30 cellular contexts compared by ENCODE assay signal in the genomic region with DNA sequence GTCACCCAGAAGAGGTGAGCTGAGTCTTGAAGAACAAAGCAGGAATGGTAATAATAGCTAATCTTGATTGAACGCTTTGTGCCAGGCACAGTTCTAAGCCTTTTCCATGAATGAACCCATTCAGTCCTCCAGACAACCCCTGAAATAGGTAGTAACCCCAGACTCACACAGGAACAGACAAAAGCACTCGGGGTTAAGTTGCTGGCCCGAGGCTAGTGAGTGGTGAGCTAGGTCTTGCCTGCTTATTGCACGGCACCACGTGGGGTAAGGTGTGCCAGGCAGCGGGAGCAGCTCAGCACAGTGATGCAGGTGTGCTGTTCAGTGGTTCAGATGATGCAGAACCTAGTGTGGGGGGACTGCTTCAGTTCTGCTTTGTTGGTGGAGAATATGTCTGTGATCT.
A peak's percentile ranks its signal among the peaks of the same experiment; 100 is the strongest.
DNase-seq lines count a peak whose midpoint lies in the region; ATAC-seq and TF ChIP-seq lines count a peak whose summit lies in the region.
"Had no signal": no experiment of that assay in that cellular context is flagged by ENCODE, and none has a peak within 500 bp of the region (broad histone marks: within the 10 kb centered on the region; RNA-seq: fewer than 3 reads in every experiment).

No MANE protein-coding gene starts in this region.

- H3K9me3 Mint-ChIP-seq in CD4-positive, alpha-beta T cell = no peaks in the 10 kb centered on the region
- H3K9me3 Mint-ChIP-seq: activated naive CD4-positive, alpha-beta T cell treated with anti-CD3 and anti-CD28 coated beads, Interleukin-2, amount 50 U/mL, for 24 hours; activated T-helper 1 cell treated with anti-CD3 and anti-CD28 coated beads, Interleukin-12 subunit alpha, Interleukin-12 subunit beta, Interleukin-2, Interleukin-4 antibody, amounts not matched to agents 30 ng/mL and 10 ng/mL and 1 ng/mL, durations not matched to agents 14 hours and 24 hours and 36 hours; naive thymus-derived CD8-positive, alpha-beta T cell; T-helper 2 cell treated with Interferon-gamma antibody and Interleukin-4, amounts not matched to agents 5 μg/mL and 100 μg/mL, for 36 hours had no signal

- no peaks in the 10 kb centered on the region for H3K36me3 Mint-ChIP-seq in CD4-positive, alpha-beta T cell (ENCODE audit: low read depth)
- H3K36me3 Mint-ChIP-seq: activated naive CD4-positive, alpha-beta T cell treated with anti-CD3 and anti-CD28 coated beads, Interleukin-2, amount 50 U/mL, for 24 hours; naive thymus-derived CD8-positive, alpha-beta T cell had no signal

- POLR2A ChIA-PET in CD4-positive, alpha-beta T cell (lab: Charles Lee) = no interaction called here

- CTCF ChIA-PET in CD4-positive, alpha-beta T cell (lab: Charles Lee) = no interaction called here

- H3K27me3 Mint-ChIP-seq in CD4-positive, alpha-beta T cell = no peaks in the 10 kb centered on the region
- H3K27me3 Mint-ChIP-seq: activated naive CD4-positive, alpha-beta T cell treated with anti-CD3 and anti-CD28 coated beads, Interleukin-2, amount 50 U/mL, for 24 hours; naive thymus-derived CD8-positive, alpha-beta T cell had no signal

- H3K27me3 ChIP-seq in H7 (ENCODE audit: control insufficient read depth, insufficient read depth, low read length) = no peaks in the 10 kb centered on the region
- no peaks in the 10 kb centered on the region for H3K27me3 ChIP-seq in adipocyte (replicated peaks; ENCODE audit: control insufficient read depth, insufficient read depth, low read length)
- H3K27me3 ChIP-seq in subcutaneous abdominal adipose tissue (ENCODE audit: control insufficient read depth in 5 of 5, insufficient read depth in 4 of 5, low read length in 5 of 5) = no peaks in the 10 kb centered on the region
- no peaks in the 10 kb centered on the region for H3K27me3 ChIP-seq in CD4-positive, alpha-beta T cell (ENCODE audit: control insufficient read depth, insufficient read depth, low read length)
- no peaks in the 10 kb centered on the region for H3K27me3 ChIP-seq in foreskin keratinocyte
- H3K27me3 ChIP-seq: hepatocyte, left lung, vagina had no signal

- no peaks in the 10 kb centered on the region for H3K9me3 ChIP-seq in adipocyte (ENCODE audit: control insufficient read depth, low read length)
- H3K9me3 ChIP-seq in subcutaneous abdominal adipose tissue (ENCODE audit: control insufficient read depth in 5 of 5, low read length in 5 of 5) = no peaks in the 10 kb centered on the region
- H3K9me3 ChIP-seq in CD4-positive, alpha-beta T cell (ENCODE audit: control insufficient read depth, low read length) = no peaks in the 10 kb centered on the region
- H3K9me3 ChIP-seq: left lung, vagina had no signal

- no peak for TF ChIP-seq CTCF in CD4-positive, alpha-beta T cell (IDR thresholded peaks at IDR 0.05)
- no peak for TF ChIP-seq CTCF in foreskin keratinocyte (conservative IDR thresholded peaks at IDR 0.05)

- no peaks in the 10 kb centered on the region for H3K36me3 ChIP-seq in H7 (replicated peaks; ENCODE audit: control insufficient read depth, insufficient read depth, low read length)
- H3K36me3 ChIP-seq in adipocyte (ENCODE audit: control insufficient read depth, insufficient read depth, low read length, severe bottlenecking) = peaks cover 63% of the 10 kb centered on the region
- peaks cover 0 to 51% (median 24%) of the 10 kb centered on the region in 5 donors for H3K36me3 ChIP-seq in subcutaneous abdominal adipose tissue (ENCODE audit: control insufficient read depth in 5 of 5, insufficient read depth in 5 of 5, low read length in 5 of 5)
- H3K36me3 ChIP-seq: left lung, vagina, WERI-Rb-1 had no signal

- ATAC-seq in CD4-positive, alpha-beta T cell (ENCODE audit: poor library complexity) = no peak
- ATAC-seq in foreskin keratinocyte = no peak
- no peak for ATAC-seq in HG02973 (IDR thresholded peaks at IDR 0.05; ENCODE audit: unreplicated experiment)
- ATAC-seq: GM12878; left lung; naive thymus-derived CD8-positive, alpha-beta T cell; sciatic nerve had no signal

- H3K27ac Mint-ChIP-seq in CD4-positive, alpha-beta T cell = no peak overlapping the region
- H3K27ac Mint-ChIP-seq: activated naive CD4-positive, alpha-beta T cell treated with anti-CD3 and anti-CD28 coated beads, Interleukin-2, amount 50 U/mL, for 24 hours; activated T-helper 1 cell treated with anti-CD3 and anti-CD28 coated beads, Interleukin-12 subunit alpha, Interleukin-12 subunit beta, Interleukin-2, Interleukin-4 antibody, amounts not matched to agents 30 ng/mL and 10 ng/mL and 1 ng/mL, durations not matched to agents 14 hours and 24 hours and 36 hours; T-helper 2 cell treated with Interferon-gamma antibody and Interleukin-4, amounts not matched to agents 5 μg/mL and 100 μg/mL, for 36 hours had no signal

- H3K4me3 Mint-ChIP-seq in CD4-positive, alpha-beta T cell = no peak overlapping the region
- H3K4me3 Mint-ChIP-seq: activated naive CD4-positive, alpha-beta T cell treated with anti-CD3 and anti-CD28 coated beads, Interleukin-2, amount 50 U/mL, for 24 hours; activated T-helper 1 cell treated with anti-CD3 and anti-CD28 coated beads, Interleukin-12 subunit alpha, Interleukin-12 subunit beta, Interleukin-2, Interleukin-4 antibody, amounts not matched to agents 30 ng/mL and 10 ng/mL and 1 ng/mL, durations not matched to agents 14 hours and 24 hours and 36 hours; naive thymus-derived CD8-positive, alpha-beta T cell; T-helper 2 cell treated with Interferon-gamma antibody and Interleukin-4, amounts not matched to agents 5 μg/mL and 100 μg/mL, for 36 hours had no signal

- intact Hi-C loops in CD4-positive, alpha-beta T cell (cut with DNase I, micrococcal nuclease) = no loop called here

- H3K4me3 ChIP-seq in H7 (ENCODE audit: insufficient read depth, low read depth, low read length) (no peak overlapping the region), adipocyte (ENCODE audit: low read length) (no peak overlapping the region), subcutaneous abdominal adipose tissue (ENCODE audit: low read depth in 1 of 5, low read length in 5 of 5) (no peak overlapping the region)
- H3K4me3 ChIP-seq: GM12878, hepatocyte, left lung, vagina had no signal

- DNase-seq in H7 = peak; percentile 23
- DNase-seq in adipocyte (ENCODE audit: low read depth) = no peak
- DNase-seq in islet precursor cell = peak; percentile 81
- DNase-seq in CD4-positive, alpha-beta T cell = no peak
- DNase-seq in OCI-M1 (lab: John Stamatoyannopoulos, UW) = no peak
- no peak for DNase-seq in foreskin keratinocyte
- DNase-seq: activated CD4-positive, alpha-beta T cell treated with anti-CD3 and anti-CD28 coated beads, Interleukin-2, amount 50 U/mL, for 1 hour; aorta; Calu3; cerebellar nuclear complex; foreskin melanocyte; midbrain; naive thymus-derived CD8-positive, alpha-beta T cell; NCI-H1048; NCI-H1694 treated with DMSO at 0.1 percent for 48 hours; NCI-H69; stimulated activated CD8-positive, alpha-beta memory T cell treated with anti-CD3 and anti-CD28 coated beads, Interleukin-4, amount 100 ng/mL, for 48 hours; WERI-Rb-1 had no signal

- no peaks in the 10 kb centered on the region for H3K4me1 Mint-ChIP-seq in CD4-positive, alpha-beta T cell (ENCODE audit: low read depth)
- H3K4me1 Mint-ChIP-seq: activated naive CD4-positive, alpha-beta T cell treated with anti-CD3 and anti-CD28 coated beads, Interleukin-2, amount 50 U/mL, for 24 hours; naive thymus-derived CD8-positive, alpha-beta T cell had no signal

- H3K9ac ChIP-seq in adipocyte (ENCODE audit: low read length) (peak overlapping the region; percentile 83), subcutaneous abdominal adipose tissue (ENCODE audit: low read length in 5 of 5) (peak overlapping the region in 3 of 5 donors; percentile 18 to 66 (median 57))

- H3K27ac ChIP-seq in subcutaneous abdominal adipose tissue (ENCODE audit: low read depth, low read length) (peak overlapping the region; percentile 100), foreskin keratinocyte (no peak overlapping the region)
- H3K27ac ChIP-seq in CD4-positive, alpha-beta T cell (ENCODE audit: low read depth, low read length) = no peak overlapping the region
- H3K27ac ChIP-seq: C4-2B, epithelial cell of prostate, hepatocyte, left lung, WERI-Rb-1 had no signal

- H3K4me1 ChIP-seq in adipocyte (ENCODE audit: control insufficient read depth, insufficient read depth, low read length) (peaks cover 62% of the 10 kb centered on the region), subcutaneous abdominal adipose tissue (ENCODE audit: control insufficient read depth in 5 of 5, insufficient read depth in 5 of 5, low read length in 5 of 5) (peaks cover 15 to 77% (median 64%) of the 10 kb centered on the region in 5 donors), foreskin keratinocyte (no peaks in the 10 kb centered on the region)

Comparison
In these comparisons a context has a peak if more than half of its experiments do, and no peak if none do; other contexts are left out.
1. DNase-seq: peak in H7 (single experiment) and islet precursor cell (single experiment); none in adipocyte (single experiment), CD4-positive, alpha-beta T cell (0 of 10), OCI-M1 (single experiment) and foreskin keratinocyte (0 of 2).